In genomic region chr4:46270986-46271596, GRCh38 we compare ENCODE assay signal across 8 cellular contexts.
DNase-seq lines count a peak whose midpoint lies in the region; ATAC-seq and TF ChIP-seq lines count a peak whose summit lies in the region.

No MANE protein-coding gene starts in this region.

- no peak overlapping the region for H2AFZ ChIP-seq in hepatocyte

- no peaks in the 10 kb centered on the region for H4K20me1 ChIP-seq in hepatocyte (ENCODE audit: insufficient read depth, poor library complexity, severe bottlenecking)

- no peaks in the 10 kb centered on the region for H3K79me2 ChIP-seq in hepatocyte

- H3K4me1 ChIP-seq in RWPE2 (ENCODE audit: insufficient read depth, poor library complexity, severe bottlenecking): no peaks in the 10 kb centered on the region
- no peaks in the 10 kb centered on the region for H3K4me1 ChIP-seq in hepatocyte (ENCODE audit: insufficient read depth)

- H3K9me3 ChIP-seq in RWPE2 (ENCODE audit: severe bottlenecking) (no peaks in the 10 kb centered on the region), hepatocyte (ENCODE audit: low read depth) (no peaks in the 10 kb centered on the region)

- no peaks in the 10 kb centered on the region for H3K36me3 ChIP-seq in RWPE2 (ENCODE audit: low read depth)
- H3K36me3 ChIP-seq in hepatocyte (replicated peaks; ENCODE audit: insufficient read depth, low read depth): no peaks in the 10 kb centered on the region

- 47% methylated on average over 2 of the region's 2 CpGs for WGBS in hepatocyte (ENCODE audit: low lambda C conversion rate, missing lambda C conversion rate)

- ATAC-seq in GM19328 (IDR thresholded peaks at IDR 0.05; ENCODE audit: unreplicated experiment) (peak; percentile 78), HG03469 (IDR thresholded peaks at IDR 0.05; ENCODE audit: unreplicated experiment) (peak; percentile 86), RWPE2 (ENCODE audit: low read depth) (peak; percentile 68)

- H3K4me2 ChIP-seq in hepatocyte: no peak overlapping the region

- DNase-seq in Caki2 (ENCODE audit: low read depth): peak; percentile 12
- no peak for DNase-seq in RWPE2 (ENCODE audit: low spot score)
- DNase-seq in hepatocyte (ENCODE audit: low spot score): peak; percentile 38
- DNase-seq in caudate nucleus (lab: John Stamatoyannopoulos, UW): no peak
- no peak for DNase-seq in activated T-cell treated with anti-CD3 and anti-CD28 coated beads, Interleukin-2, amount 50 U/mL, for 1 hour
- no peak for DNase-seq in activated CD8-positive, alpha-beta memory T cell treated with anti-CD3 and anti-CD28 coated beads, Interleukin-2, amount 50 U/mL, for 4 hours

- TF ChIP-seq CTCF in RWPE2 (IDR thresholded peaks at IDR 0.05; ENCODE audit: poor library complexity, severe bottlenecking): peak; percentile 73
- TF ChIP-seq CTCF in hepatocyte (IDR thresholded peaks at IDR 0.05; ENCODE audit: poor library complexity): peak; percentile 61

- H3K4me3 ChIP-seq in RWPE2 (ENCODE audit: severe bottlenecking) (no peak overlapping the region), hepatocyte (no peak overlapping the region)

- H3K27me3 ChIP-seq in RWPE2 (ENCODE audit: insufficient read depth, poor library complexity, severe bottlenecking): peaks cover 22% of the 10 kb centered on the region
- no peaks in the 10 kb centered on the region for H3K27me3 ChIP-seq in hepatocyte

- in situ Hi-C loops in Caki2 (cut with HindIII; ENCODE audit: low pct_unique_long_range_greater_than_20kb, low sequenced_read_pairs): no loop called here

- H3K27ac ChIP-seq in RWPE2 (ENCODE audit: poor library complexity, severe bottlenecking): no peak overlapping the region
- H3K27ac ChIP-seq in hepatocyte: no peak overlapping the region
- H3K27ac ChIP-seq in caudate nucleus (ENCODE audit: low read depth, low read length): no peak overlapping the region

- H3K9me2 ChIP-seq in hepatocyte (replicated peaks; ENCODE audit: insufficient read depth): no peaks in the 10 kb centered on the region

Comparison
In these comparisons a context has a peak if more than half of its experiments do, and no peak if none do; other contexts are left out.
1. DNase-seq: peak in Caki2 (single experiment) and hepatocyte (single experiment); none in RWPE2 (single experiment), caudate nucleus (0 of 61), activated T-cell treated with anti-CD3 and anti-CD28 coated beads, Interleukin-2, amount 50 U/mL, for 1 hour (single experiment) and activated CD8-positive, alpha-beta memory T cell treated with anti-CD3 and anti-CD28 coated beads, Interleukin-2, amount 50 U/mL, for 4 hours (single experiment).
2. Peak in every context shown above with its lines, with median percentiles within 50 percentile points of each other: ATAC-seq.